Comparison of ENCODE assay signal across 8 cellular contexts in the genomic region with DNA sequence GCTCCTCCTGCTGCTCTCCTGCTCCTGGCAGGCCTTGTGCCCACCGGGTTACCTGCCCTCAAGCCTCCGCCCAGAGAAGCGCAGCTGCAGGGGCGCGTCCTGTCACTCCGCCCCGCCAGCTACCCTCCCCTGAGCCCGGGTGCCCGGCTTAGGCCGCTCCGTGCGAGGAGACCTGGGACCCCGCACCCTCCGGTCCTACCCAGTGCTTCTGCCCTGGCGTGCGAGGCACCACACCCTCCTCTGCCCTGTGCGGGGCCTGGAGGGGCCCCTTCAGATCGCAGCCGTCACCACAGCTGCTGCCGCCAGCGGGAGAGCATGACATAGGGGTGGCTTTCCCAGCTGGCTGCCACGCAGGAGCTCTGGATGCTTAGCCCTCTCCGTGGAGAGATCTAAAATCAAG. TPM values are rescaled to one million over a fixed set of nuclear protein-coding genes. Genes with fewer than 3 reads are reported as not detected.
"Had no signal": no experiment of that assay in that cellular context is flagged by ENCODE, and none has a peak within 500 bp of the region (broad histone marks: within the 10 kb centered on the region; RNA-seq: fewer than 3 reads in every experiment).

No MANE protein-coding gene starts in this region.

RNA-seq across cellular contexts. Expression of a gene that starts 20.1 kb away (rescaled TPM):
- total RNA-seq: LHCN-M2, MCF 10A, NCI-H460, PC-3, Peyer's patch, Right ventricle myocardium superior, SJSA1 had no signal
- polyA plus RNA-seq: SK-N-SH had no signal
